In genomic region chr14:54691525-54692260, GRCh38 we compare ENCODE assay signal across 8 cellular contexts.
DNase-seq lines count a peak whose midpoint lies in the region; ATAC-seq, FAIRE-seq and TF ChIP-seq lines count a peak whose summit lies in the region.

No MANE protein-coding gene starts in this region.

- DNase-seq in HTR-8/SVneo (ENCODE audit: insufficient read length, low spot score) (peak; percentile 80), RWPE1 (ENCODE audit: low spot score) (peak; percentile 63), left ventricle myocardium inferior (peak; percentile 79), pulmonary artery endothelial cell (ENCODE audit: low read depth, low spot score) (peak; percentile 37), KG1 (lab: John Stamatoyannopoulos, UW) (no peak)
- DNase-seq in activated naive CD8-positive, alpha-beta T cell treated with anti-CD3 and anti-CD28 coated beads, Interleukin-2, amount 50 U/mL, for 24 hours = peak; percentile 57

- no peaks in the 10 kb centered on the region for H3K9me3 Mint-ChIP-seq in activated naive CD8-positive, alpha-beta T cell treated with anti-CD3 and anti-CD28 coated beads, Interleukin-2, amount 50 U/mL, for 24 hours

- no peaks in the 10 kb centered on the region for H3K9me3 ChIP-seq in left ventricle myocardium inferior (replicated peaks)

- H3K27me3 ChIP-seq in left ventricle myocardium inferior (ENCODE audit: low read depth) = no peaks in the 10 kb centered on the region

- peak; percentile 47 for ATAC-seq in activated naive CD8-positive, alpha-beta T cell treated with anti-CD3 and anti-CD28 coated beads, Interleukin-2, amount 50 U/mL, for 24 hours
- no peak for ATAC-seq in GM19463 (IDR thresholded peaks at IDR 0.05; ENCODE audit: unreplicated experiment)

- peaks cover 27% of the 10 kb centered on the region for H3K4me1 Mint-ChIP-seq in activated naive CD8-positive, alpha-beta T cell treated with anti-CD3 and anti-CD28 coated beads, Interleukin-2, amount 50 U/mL, for 24 hours

- POLR2A ChIA-PET in RWPE1 (lab: Yijun Ruan, JAX; ENCODE audit: low non-redundant PET) = no interaction called here

- peak; percentile 60 for FAIRE-seq in G401.6 (lab: Jason Lieb, UNC)
- FAIRE-seq in HTR-8/SVneo (lab: Jason Lieb, UNC) = peak; percentile 97

- H3K4me3 Mint-ChIP-seq in activated naive CD8-positive, alpha-beta T cell treated with anti-CD3 and anti-CD28 coated beads, Interleukin-2, amount 50 U/mL, for 24 hours = no peak overlapping the region

- no peak overlapping the region for H3K27ac ChIP-seq in RWPE1
- peak overlapping the region; percentile 94 for H3K27ac ChIP-seq in left ventricle myocardium inferior (replicated peaks)

- intact Hi-C loops in left ventricle myocardium inferior (cut with micrococcal nuclease) = loop anchor here (5.0 kb wide), 2 partner anchors 81 to 119 kb away; no protein-coding TSS in a partner anchor

- H3K36me3 ChIP-seq in left ventricle myocardium inferior = no peaks in the 10 kb centered on the region

- peaks cover 96% of the 10 kb centered on the region for H3K4me1 ChIP-seq in left ventricle myocardium inferior

- no peak overlapping the region for H3K27ac Mint-ChIP-seq in activated naive CD8-positive, alpha-beta T cell treated with anti-CD3 and anti-CD28 coated beads, Interleukin-2, amount 50 U/mL, for 24 hours

- peaks cover 18% of the 10 kb centered on the region for H3K27me3 Mint-ChIP-seq in activated naive CD8-positive, alpha-beta T cell treated with anti-CD3 and anti-CD28 coated beads, Interleukin-2, amount 50 U/mL, for 24 hours

- no peak overlapping the region for H3K4me3 ChIP-seq in left ventricle myocardium inferior

- H3K36me3 Mint-ChIP-seq in activated naive CD8-positive, alpha-beta T cell treated with anti-CD3 and anti-CD28 coated beads, Interleukin-2, amount 50 U/mL, for 24 hours (ENCODE audit: low read depth) = no peaks in the 10 kb centered on the region

- TF ChIP-seq CTCF in RWPE1 (conservative IDR thresholded peaks at IDR 0.05; ENCODE audit: low read depth) = peak; percentile 87
- peak; percentile 96 for TF ChIP-seq CTCF in left ventricle myocardium inferior (IDR thresholded peaks at IDR 0.05; ENCODE audit: borderline replicate concordance)

- CTCF ChIA-PET in RWPE1 (lab: Yijun Ruan, JAX) = interaction anchor here (0.6 to 2.0 kb wide), 22 partner anchors 9 to 733 kb away, joined by 3 to 9 read pairs (median 4); partner anchors contain the start of gene SAMD4A
